In genomic region chr21:46323710-46324389, GRCh38 we compare ENCODE assay signal across 8 cellular contexts. TPM values are rescaled to one million over a fixed set of nuclear protein-coding genes. Genes with fewer than 3 reads are reported as not detected.
A peak's percentile ranks its signal among the peaks of the same experiment; 100 is the strongest.
DNase-seq lines count a peak whose midpoint lies in the region; ATAC-seq and FAIRE-seq lines count a peak whose summit lies in the region.

C21orf58 (minus strand) TSS chr21:46323870; CDS start chr21:46322738, 1,132 bp downstream.
PCNT (plus strand) TSS chr21:46324156; CDS start chr21:46324229, 73 bp downstream.

- POLR2A ChIA-PET in activated CD8-positive, alpha-beta memory T cell treated with anti-CD3 and anti-CD28 coated beads for 36 hours (lab: Charles Lee), result interaction anchor here (0.5 kb wide), 1 partner anchor 49 kb away, joined by 3 read pairs; no protein-coding TSS in a partner anchor

- no peaks in the 10 kb centered on the region for H3K9me3 Mint-ChIP-seq in effector memory CD8-positive, alpha-beta T cell
- no peaks in the 10 kb centered on the region for H3K9me3 Mint-ChIP-seq in memory B cell

- CTCF ChIA-PET in activated CD8-positive, alpha-beta memory T cell treated with anti-CD3 and anti-CD28 coated beads for 36 hours (lab: Charles Lee), result no interaction called here

- peak within 1 kb of the TSS; percentile 94 to 97 for H3K27ac Mint-ChIP-seq in effector memory CD8-positive, alpha-beta T cell
- H3K27ac Mint-ChIP-seq in memory B cell, result peak within 1 kb of the TSS; percentile 97

- peak; percentile 95 for FAIRE-seq in HTR-8/SVneo (lab: Jason Lieb, UNC)

- H3K36me3 Mint-ChIP-seq in effector memory CD8-positive, alpha-beta T cell (ENCODE audit: insufficient read depth), result peaks cover 31% of the 10 kb centered on the region
- H3K36me3 Mint-ChIP-seq in memory B cell, result peaks cover 10% of the 10 kb centered on the region

- H3K27me3 Mint-ChIP-seq in effector memory CD8-positive, alpha-beta T cell, result no peaks in the 10 kb centered on the region
- no peaks in the 10 kb centered on the region for H3K27me3 Mint-ChIP-seq in memory B cell

- H3K4me3 Mint-ChIP-seq in effector memory CD8-positive, alpha-beta T cell, result peak within 1 kb of the TSS; percentile 97 to 98
- peak within 1 kb of the TSS; percentile 99 for H3K4me3 Mint-ChIP-seq in memory B cell

- peak; percentile 98 for DNase-seq in COR-L47 (lab: John Stamatoyannopoulos, UW)
- peak; percentile 97 for DNase-seq in HTR-8/SVneo (ENCODE audit: insufficient read length, low spot score)
- peak; percentile 97 for DNase-seq in NOMO-1 treated with DMSO at 0.1 percent for 48 hours (lab: John Stamatoyannopoulos, UW; ENCODE audit: unreplicated experiment)
- peak; percentile 97 to 99 (median 97) for DNase-seq in effector memory CD8-positive, alpha-beta T cell
- peak; percentile 95 to 98 for DNase-seq in memory B cell (ENCODE audit: low spot score in 2 of 2)
- peak; percentile 94 for DNase-seq in stimulated activated CD8-positive, alpha-beta memory T cell treated with anti-CD3 and anti-CD28 coated beads, Interleukin-12 subunit alpha, Interleukin-12 subunit beta, amount 100 ng/mL, for 1 hour (ENCODE audit: low read depth)

- H3K4me1 Mint-ChIP-seq in effector memory CD8-positive, alpha-beta T cell (ENCODE audit: low read depth in 2 of 2), result peaks cover 12 to 19% of the 10 kb centered on the region in 2 donors
- H3K4me1 Mint-ChIP-seq in memory B cell, result peaks cover 14% of the 10 kb centered on the region

- ATAC-seq in GM21381 (IDR thresholded peaks at IDR 0.05; ENCODE audit: unreplicated experiment) (peak; percentile 74), memory B cell (ENCODE audit: low read depth) (peak; percentile 81)
- ATAC-seq in effector memory CD8-positive, alpha-beta T cell (replicated peaks), result peak; percentile 80

RNA-seq across cellular contexts. Expression of gene C21orf58, which starts in this region (rescaled TPM):
- total RNA-seq in activated CD8-positive, alpha-beta memory T cell treated with anti-CD3 and anti-CD28 coated beads for 36 hours, result 10 to 100 TPM; 21.5 to 21.7 TPM

RNA-seq across cellular contexts. Expression of gene PCNT, which starts in this region (rescaled TPM):
- total RNA-seq in activated CD8-positive, alpha-beta memory T cell treated with anti-CD3 and anti-CD28 coated beads for 36 hours, result 10 to 100 TPM; 50.0 to 53.1 TPM

Comparison
In these comparisons a context has a peak if more than half of its experiments do, and no peak if none do; other contexts are left out.
1. Peak in every context shown above with its lines: DNase-seq and ATAC-seq.